8 cellular contexts compared by ENCODE assay signal in genomic region chr11:107857550-107858216, GRCh38. TPM values are rescaled to one million over a fixed set of nuclear protein-coding genes. Genes with fewer than 3 reads are reported as not detected.
DNase-seq lines count a peak whose midpoint lies in the region; TF ChIP-seq lines count a peak whose summit lies in the region.

No MANE protein-coding gene starts in this region.

- H3K4me1 ChIP-seq in OCI-LY1 (ENCODE audit: insufficient read depth, low read length, severe bottlenecking) (peaks cover 23% of the 10 kb centered on the region), endocrine pancreas (ENCODE audit: control insufficient read depth, insufficient read depth, low read length) (no peaks in the 10 kb centered on the region)

- H2AFZ ChIP-seq in OCI-LY1 (ENCODE audit: low read length), result no peak overlapping the region

- H3K9ac ChIP-seq in OCI-LY1 (ENCODE audit: low read length) (peak overlapping the region; percentile 70), endocrine pancreas (ENCODE audit: control insufficient read depth, insufficient read depth, low read length) (peak overlapping the region; percentile 60)

- peaks cover 4% of the 10 kb centered on the region for H3K27me3 Mint-ChIP-seq in activated CD4-positive, alpha-beta T cell treated with anti-CD3 and anti-CD28 coated beads, Interleukin-2, amount 10 ng/mL, durations not matched to agents 24 days and 14 days
- peaks cover 61% of the 10 kb centered on the region for H3K27me3 Mint-ChIP-seq in nephron (ENCODE audit: low read depth)

- DNase-seq in activated CD4-positive, alpha-beta T cell treated with anti-CD3 and anti-CD28 coated beads, Interleukin-2, amount 10 ng/mL, durations not matched to agents 24 days and 14 days, result no peak
- no peak for DNase-seq in activated CD4-positive, alpha-beta T cell treated with anti-CD3 and anti-CD28 coated beads, Interleukin-2, amount 50 U/mL, for 48 hours
- DNase-seq in NCI-H2171 treated with DMSO at 0.1 percent for 48 hours (lab: John Stamatoyannopoulos, UW) (no peak), putamen (ENCODE audit: low spot score) (no peak)
- no peak for DNase-seq in stimulated activated CD4-positive, alpha-beta T cell treated with anti-CD3 and anti-CD28 coated beads, Interleukin-12 subunit alpha, Interleukin-12 subunit beta, amount 100 ng/mL, for 4 hours

- H4K20me1 ChIP-seq in OCI-LY1 (ENCODE audit: insufficient read depth, low read length), result no peaks in the 10 kb centered on the region

- intact Hi-C loops in activated CD4-positive, alpha-beta T cell treated with anti-CD3 and anti-CD28 coated beads, Interleukin-2, amount 10 ng/mL, durations not matched to agents 24 days and 14 days (cut with micrococcal nuclease), result loop anchor here (1.0 to 5.0 kb wide), 8 partner anchors 17 to 365 kb away; partner anchors contain the start of genes ALKBH8, ATM, CUL5 and ELMOD1

- H3K27me3 ChIP-seq in OCI-LY1 (ENCODE audit: insufficient read depth, low read length) (no peaks in the 10 kb centered on the region), endocrine pancreas (ENCODE audit: control insufficient read depth, insufficient read depth, low read length) (no peaks in the 10 kb centered on the region)

- H3K9me3 ChIP-seq in OCI-LY1 (ENCODE audit: low read length), result no peaks in the 10 kb centered on the region
- H3K9me3 ChIP-seq in endocrine pancreas (ENCODE audit: control insufficient read depth, low read length), result no peaks in the 10 kb centered on the region

- H3F3A ChIP-seq in OCI-LY1 (ENCODE audit: insufficient read depth, low read length), result no peaks in the 10 kb centered on the region; the same call in 1 of the 2 replicates

- peak overlapping the region; percentile 93 for H3K27ac Mint-ChIP-seq in activated CD4-positive, alpha-beta T cell treated with anti-CD3 and anti-CD28 coated beads, Interleukin-2, amount 10 ng/mL, durations not matched to agents 24 days and 14 days
- H3K27ac Mint-ChIP-seq in nephron, result peak overlapping the region; percentile 38 to 78 (median 53)

- H3K36me3 Mint-ChIP-seq in activated CD4-positive, alpha-beta T cell treated with anti-CD3 and anti-CD28 coated beads, Interleukin-2, amount 10 ng/mL, durations not matched to agents 24 days and 14 days (ENCODE audit: low read depth), result peaks cover 10% of the 10 kb centered on the region
- H3K36me3 Mint-ChIP-seq in nephron (ENCODE audit: low read depth), result no peaks in the 10 kb centered on the region

- H3K36me3 ChIP-seq in OCI-LY1 (ENCODE audit: insufficient read depth, low read length) (peaks cover 6% of the 10 kb centered on the region; the same call in 1 of the 2 replicates), endocrine pancreas (ENCODE audit: control insufficient read depth, insufficient read depth, low read length) (no peaks in the 10 kb centered on the region)

- no peaks in the 10 kb centered on the region for H3K9me3 Mint-ChIP-seq in activated CD4-positive, alpha-beta T cell treated with anti-CD3 and anti-CD28 coated beads, Interleukin-2, amount 10 ng/mL, durations not matched to agents 24 days and 14 days
- H3K9me3 Mint-ChIP-seq in nephron, result no peaks in the 10 kb centered on the region

- peak overlapping the region; percentile 0 for H3K27ac ChIP-seq in OCI-LY1 (ENCODE audit: low read depth, low read length, poor library complexity, severe bottlenecking)

- peak overlapping the region; percentile 82 for H3K4me2 ChIP-seq in OCI-LY1 (ENCODE audit: low read length)

- peak overlapping the region; percentile 68 for H3K4me3 ChIP-seq in OCI-LY1 (ENCODE audit: low read depth, low read length, poor library complexity, severe bottlenecking)
- H3K4me3 ChIP-seq in endocrine pancreas (ENCODE audit: control insufficient read depth, insufficient read depth, low read length), result peak overlapping the region; percentile 43

- peak overlapping the region; percentile 90 for H3K4me3 Mint-ChIP-seq in activated CD4-positive, alpha-beta T cell treated with anti-CD3 and anti-CD28 coated beads, Interleukin-2, amount 10 ng/mL, durations not matched to agents 24 days and 14 days
- H3K4me3 Mint-ChIP-seq in nephron, result peak overlapping the region; percentile 87 to 95 (median 93)

- TF ChIP-seq CTCF in OCI-LY1 (IDR thresholded peaks at IDR 0.05; ENCODE audit: low read length) (no peak), nephron (IDR thresholded peaks at IDR 0.05; ENCODE audit: unreplicated experiment in 3 of 3) (no peak)

- H3K79me2 ChIP-seq in OCI-LY1 (ENCODE audit: insufficient read depth, low read length), result peaks cover 36% of the 10 kb centered on the region

- peaks cover 27% of the 10 kb centered on the region for H3K4me1 Mint-ChIP-seq in activated CD4-positive, alpha-beta T cell treated with anti-CD3 and anti-CD28 coated beads, Interleukin-2, amount 10 ng/mL, durations not matched to agents 24 days and 14 days
- peaks cover 16% of the 10 kb centered on the region for H3K4me1 Mint-ChIP-seq in nephron

- no peaks in the 10 kb centered on the region for H3K9me2 ChIP-seq in OCI-LY1 (ENCODE audit: low read depth, low read length)

RNA-seq across cellular contexts. Expression of gene SLC35F2, which starts 0.9 kb away (rescaled TPM):
- 31.9 and 35.1 TPM in 2 replicates for total RNA-seq in activated CD4-positive, alpha-beta T cell treated with anti-CD3 and anti-CD28 coated beads, Interleukin-2, amount 10 ng/mL, durations not matched to agents 24 days and 14 days
